Comparison of ENCODE assay signal across 16 cellular contexts in genomic region chr9:136364942-136365774, GRCh38. TPM values are rescaled to one million over a fixed set of nuclear protein-coding genes. Genes with fewer than 3 reads are reported as not detected.
A peak's percentile ranks its signal among the peaks of the same experiment; 100 is the strongest.
DNase-seq lines count a peak whose midpoint lies in the region; ATAC-seq and TF ChIP-seq lines count a peak whose summit lies in the region.
"Had no signal": no experiment of that assay in that cellular context is flagged by ENCODE, and none has a peak within 500 bp of the region (broad histone marks: within the 10 kb centered on the region; RNA-seq: fewer than 3 reads in every experiment).

No MANE protein-coding gene starts in this region.

- H3K9me3 Mint-ChIP-seq in CD4-positive, alpha-beta T cell = no peaks in the 10 kb centered on the region
- no peaks in the 10 kb centered on the region for H3K9me3 Mint-ChIP-seq in nephron
- H3K9me3 Mint-ChIP-seq: HFFc6 had no signal

- no TSS peak for BruUV-seq in IMR-90 (replicated peaks; lab: Mats Ljungman, UMichigan)

- H3K14ac ChIP-seq in IMR-90 (replicated peaks; ENCODE audit: low read depth, low read length) = no peak overlapping the region

- no peak overlapping the region for H4K5ac ChIP-seq in IMR-90 (ENCODE audit: low read depth, low read length)

- no peaks in the 10 kb centered on the region for H4K20me1 ChIP-seq in IMR-90 (ENCODE audit: insufficient read depth, low read length)

- H3K9me1 ChIP-seq in IMR-90 (ENCODE audit: insufficient read depth, low read length) = peaks cover 3% of the 10 kb centered on the region

- 89% methylated on average over 14 of the region's 31 CpGs; no CpG with 5 or more reads in 1 of the 2 experiments for WGBS in IMR-90 (ENCODE audit: extremely low coverage in 2 of 2, insufficient read length in 1 of 2), 2 experiments

- H3K9me3 ChIP-seq in CD4-positive, alpha-beta T cell (ENCODE audit: control insufficient read depth, low read length) = no peaks in the 10 kb centered on the region
- no peaks in the 10 kb centered on the region for H3K9me3 ChIP-seq in IMR-90 (ENCODE audit: control insufficient read depth, insufficient read depth, low read length)
- no peaks in the 10 kb centered on the region for H3K9me3 ChIP-seq in effector memory CD4-positive, alpha-beta T cell (ENCODE audit: control insufficient read depth, low read length)
- H3K9me3 ChIP-seq: breast epithelium, esophagus squamous epithelium, heart left ventricle had no signal

- intact Hi-C loops in CD4-positive, alpha-beta T cell (cut with DNase I, micrococcal nuclease) = loop anchor here in 1 of 2 experiments (5.0 kb wide), 2 partner anchors 248 to 522 kb away; partner anchors contain the start of genes TMEM250 and TRAF2
- intact Hi-C loops in IMR-90 (cut with micrococcal nuclease) = no loop called here

- H3K4me3 Mint-ChIP-seq in CD4-positive, alpha-beta T cell = peak overlapping the region; percentile 48
- peak overlapping the region; percentile 58 to 62 (median 59) for H3K4me3 Mint-ChIP-seq in nephron
- H3K4me3 Mint-ChIP-seq: HFFc6 had no signal

- H3K4me1 ChIP-seq in IMR-90 (ENCODE audit: control insufficient read depth, insufficient read depth, low read length) = peaks cover 29% of the 10 kb centered on the region
- H3K4me1 ChIP-seq in effector memory CD4-positive, alpha-beta T cell (ENCODE audit: control insufficient read depth, insufficient read depth, low read length, poor library complexity, severe bottlenecking) = peaks cover 7% of the 10 kb centered on the region

- H3K27ac Mint-ChIP-seq in CD4-positive, alpha-beta T cell = no peak overlapping the region
- no peak overlapping the region for H3K27ac Mint-ChIP-seq in nephron
- H3K27ac Mint-ChIP-seq: activated naive CD8-positive, alpha-beta T cell; HFFc6 had no signal

- H3K4ac ChIP-seq in IMR-90 (ENCODE audit: low read depth, low read length) = no peak overlapping the region

- TF ChIP-seq RAD21 in IMR-90 (IDR thresholded peaks at IDR 0.05; ENCODE audit: low read length) = no peak

- H3K27me3 ChIP-seq in CD4-positive, alpha-beta T cell (ENCODE audit: control insufficient read depth, insufficient read depth, low read length) = no peaks in the 10 kb centered on the region
- H3K27me3 ChIP-seq in IMR-90 (ENCODE audit: control insufficient read depth, insufficient read depth, low read length) = no peaks in the 10 kb centered on the region
- H3K27me3 ChIP-seq in effector memory CD4-positive, alpha-beta T cell (replicated peaks; ENCODE audit: control insufficient read depth, insufficient read depth, low read length, poor library complexity, severe bottlenecking) = no peaks in the 10 kb centered on the region
- H3K27me3 ChIP-seq: breast epithelium, heart left ventricle had no signal

- peaks cover 8% of the 10 kb centered on the region for H3K36me3 Mint-ChIP-seq in CD4-positive, alpha-beta T cell (ENCODE audit: low read depth)
- no peaks in the 10 kb centered on the region for H3K36me3 Mint-ChIP-seq in nephron (ENCODE audit: low read depth)
- H3K36me3 Mint-ChIP-seq: activated naive CD8-positive, alpha-beta T cell had no signal

- no peak overlapping the region for H2AFZ ChIP-seq in IMR-90 (replicated peaks; ENCODE audit: low read length, poor library complexity)

- no peaks in the 10 kb centered on the region for H3K27me3 Mint-ChIP-seq in CD4-positive, alpha-beta T cell
- no peaks in the 10 kb centered on the region for H3K27me3 Mint-ChIP-seq in nephron (ENCODE audit: low read depth)
- H3K27me3 Mint-ChIP-seq: activated naive CD8-positive, alpha-beta T cell had no signal

- peak overlapping the region; percentile 35 for H2AK9ac ChIP-seq in IMR-90 (replicated peaks; ENCODE audit: low read depth, low read length, poor library complexity)

- no peak overlapping the region for H4K91ac ChIP-seq in IMR-90 (ENCODE audit: insufficient read depth, low read depth, low read length)

- CTCF ChIA-PET in CD4-positive, alpha-beta T cell (lab: Charles Lee) = no interaction called here
- CTCF ChIA-PET in IMR-90 (lab: Yijun Ruan, JAX) = interaction anchor here (0.5 kb wide), 1 partner anchor 119 kb away, joined by 7 read pairs; no protein-coding TSS in a partner anchor

- H2BK120ac ChIP-seq in IMR-90 (ENCODE audit: low read depth, low read length) = no peak overlapping the region

- no peaks in the 10 kb centered on the region for H3K36me3 ChIP-seq in IMR-90 (ENCODE audit: control insufficient read depth, insufficient read depth, low read length)
- H3K36me3 ChIP-seq in effector memory CD4-positive, alpha-beta T cell (ENCODE audit: control insufficient read depth, insufficient read depth, low read length) = peaks cover 3% of the 10 kb centered on the region
- H3K36me3 ChIP-seq: breast epithelium, esophagus squamous epithelium, heart left ventricle had no signal

- H3K79me1 ChIP-seq in IMR-90 (ENCODE audit: low read depth in 1 of 2, low read length in 2 of 2) = peaks cover 3 to 23% of the 10 kb centered on the region in 2 experiments; a peak in 3 of 4 replicates

- H3K18ac ChIP-seq in IMR-90 (ENCODE audit: low read depth, low read length) = no peak overlapping the region

- no peak overlapping the region for H2BK15ac ChIP-seq in IMR-90 (ENCODE audit: low read depth, low read length)

- POLR2A ChIA-PET in CD4-positive, alpha-beta T cell (lab: Charles Lee) = no interaction called here
- POLR2A ChIA-PET in IMR-90 (lab: Charles Lee; ENCODE audit: unreplicated experiment) = no interaction called here

- H2AK5ac ChIP-seq in IMR-90 (ENCODE audit: low read depth, low read length) = no peak overlapping the region

- H2BK5ac ChIP-seq in IMR-90 (ENCODE audit: low read depth, low read length, poor library complexity, severe bottlenecking) = no peak overlapping the region

- in situ Hi-C loops in IMR-90 (cut with MboI; ENCODE audit: low sequenced_read_pairs) = no loop called here

- H3K27ac ChIP-seq in CD4-positive, alpha-beta T cell (ENCODE audit: low read depth, low read length) = no peak overlapping the region
- no peak overlapping the region for H3K27ac ChIP-seq in IMR-90 (ENCODE audit: insufficient read depth, low read length)
- H3K27ac ChIP-seq in effector memory CD4-positive, alpha-beta T cell (ENCODE audit: insufficient read depth, low read length, poor library complexity, severe bottlenecking) = no peak overlapping the region
- H3K27ac ChIP-seq: breast epithelium, esophagus squamous epithelium had no signal

- no peak overlapping the region for H4K8ac ChIP-seq in IMR-90 (ENCODE audit: low read depth in 2 of 2, low read length in 2 of 2)

- DNase-seq in CD4-positive, alpha-beta T cell = no peak
- no peak for DNase-seq in IMR-90
- DNase-seq in inferior parietal cortex (ENCODE audit: extremely low spot score) = no peak
- no peak for DNase-seq in effector memory CD4-positive, alpha-beta T cell
- DNase-seq: activated CD4-positive, alpha-beta T cell treated with anti-CD3 and anti-CD28 coated beads, Interleukin-2, amount 50 U/mL, for 1 hour; AML-193; esophagus squamous epithelium; heart left ventricle; HFFc6; NCI-H2081 treated with DMSO at 0.1 percent for 48 hours had no signal

- dilution Hi-C loops in IMR-90 (cut with HindIII; ENCODE audit: low sequenced_read_pairs, unreplicated experiment) = no loop called here

- TF ChIP-seq POLR2A in IMR-90 (IDR thresholded peaks at IDR 0.05; ENCODE audit: low read depth, low read length) = no peak

- no peak for ATAC-seq in CD4-positive, alpha-beta T cell (ENCODE audit: poor library complexity)
- ATAC-seq in IMR-90 (ENCODE audit: low read depth) (no peak), SK-N-SH treated with all-trans-retinoic acid at 6 μM for 48 hours (no peak), HG03159 (IDR thresholded peaks at IDR 0.05; ENCODE audit: unreplicated experiment) (no peak)
- ATAC-seq: heart left ventricle, Right ventricle myocardium inferior had no signal

- no peak overlapping the region for H3K9ac ChIP-seq in IMR-90 (ENCODE audit: low read depth, low read length)

- no peak for TF ChIP-seq CTCF in CD4-positive, alpha-beta T cell (IDR thresholded peaks at IDR 0.05)
- TF ChIP-seq CTCF in IMR-90 (conservative IDR thresholded peaks at IDR 0.05; ENCODE audit: low read depth, low read length) = no peak
- TF ChIP-seq CTCF in nephron (IDR thresholded peaks at IDR 0.05; ENCODE audit: unreplicated experiment in 3 of 3) = no peak

- H3K56ac ChIP-seq in IMR-90 (ENCODE audit: extremely low read depth, insufficient read depth, low read length) = no peak overlapping the region

- no peak overlapping the region for H3K23ac ChIP-seq in IMR-90 (ENCODE audit: low read depth, low read length)

- no peak overlapping the region for H2BK20ac ChIP-seq in IMR-90 (ENCODE audit: low read depth, low read length)

- peaks cover 5% of the 10 kb centered on the region for H3K4me1 Mint-ChIP-seq in CD4-positive, alpha-beta T cell (ENCODE audit: low read depth)
- H3K4me1 Mint-ChIP-seq in nephron = no peaks in the 10 kb centered on the region

- no peak overlapping the region for H3K4me3 ChIP-seq in IMR-90 (ENCODE audit: insufficient read depth, low read depth, low read length)
- H3K4me3 ChIP-seq in effector memory CD4-positive, alpha-beta T cell (ENCODE audit: insufficient read depth, low read depth, low read length, poor library complexity, severe bottlenecking) = no peak overlapping the region
- H3K4me3 ChIP-seq: heart left ventricle had no signal

- no peak overlapping the region for H3K4me2 ChIP-seq in IMR-90 (ENCODE audit: low read depth, low read length)

RNA-seq across cellular contexts. Expression of gene DNLZ, which starts 1.6 kb away (rescaled TPM):
- 10 to 100 TPM; 15.4 to 17.0 TPM for total RNA-seq in CD4-positive, alpha-beta T cell
- 2.0 and 6.1 TPM in 2 replicates for total RNA-seq in IMR-90 (2012; rRNA removed)
- 11.4 and 20.3 TPM in 2 replicates for polyA plus RNA-seq in IMR-90 (2012; rRNA removed)
- 19.7 and 40.1 TPM in 2 replicates for polyA plus RNA-seq in IMR-90 (2012; cell fraction: cytosol; rRNA removed)
- 8.7 and 31.6 TPM in 2 replicates for polyA plus RNA-seq in IMR-90 (2012; cell fraction: nucleus; rRNA removed; ENCODE audit: low replicate concordance)

RNA-seq across cellular contexts. Expression of gene CARD9, which starts 8.3 kb away (rescaled TPM):
- under 1 TPM; 0.36 to 0.64 TPM for total RNA-seq in CD4-positive, alpha-beta T cell
- 0.36 and 1.1 TPM in 2 replicates for total RNA-seq in IMR-90 (2012; rRNA removed)
- polyA plus RNA-seq in IMR-90 (2012; rRNA removed) = 1.5 and 1.9 TPM in 2 replicates
- 0.47 and 1.0 TPM in 2 replicates for polyA plus RNA-seq in IMR-90 (2012; cell fraction: cytosol; rRNA removed)
- polyA plus RNA-seq in IMR-90 (2012; cell fraction: nucleus; rRNA removed; ENCODE audit: low replicate concordance) = 9.8 and 17.9 TPM in 2 replicates

RNA-seq across cellular contexts. Expression of gene SNAPC4, which starts 34.8 kb away (rescaled TPM):
- total RNA-seq in CD4-positive, alpha-beta T cell = 1 to 10 TPM; 7.7 to 8.0 TPM
- total RNA-seq in IMR-90 (2012; rRNA removed) = 2.5 and 3.1 TPM in 2 replicates
- 6.5 and 7.6 TPM in 2 replicates for polyA plus RNA-seq in IMR-90 (2012; rRNA removed)
- polyA plus RNA-seq in IMR-90 (2012; cell fraction: cytosol; rRNA removed) = 3.2 and 3.7 TPM in 2 replicates
- polyA plus RNA-seq in IMR-90 (2012; cell fraction: nucleus; rRNA removed; ENCODE audit: low replicate concordance) = 42.0 and 62.6 TPM in 2 replicates

RNA-seq across cellular contexts. Expression of gene GPSM1, which starts 37.8 kb away (rescaled TPM):
- 1 to 10 TPM; 7.7 to 8.6 TPM for total RNA-seq in CD4-positive, alpha-beta T cell
- 28.7 and 29.7 TPM in 2 replicates for total RNA-seq in IMR-90 (2012; rRNA removed)
- 71.2 and 91.4 TPM in 2 replicates for polyA plus RNA-seq in IMR-90 (2012; rRNA removed)
- 45.5 and 87.8 TPM in 2 replicates for polyA plus RNA-seq in IMR-90 (2012; cell fraction: cytosol; rRNA removed)
- 297 and 693 TPM in 2 replicates for polyA plus RNA-seq in IMR-90 (2012; cell fraction: nucleus; rRNA removed; ENCODE audit: low replicate concordance)

RNA-seq across cellular contexts. Expression of gene ENTR1, which starts 45.3 kb away (rescaled TPM):
- total RNA-seq in CD4-positive, alpha-beta T cell = 10 to 100 TPM; 37.7 to 43.2 TPM
- total RNA-seq in IMR-90 (2012; rRNA removed) = 14.5 and 17.2 TPM in 2 replicates
- 34.9 and 37.3 TPM in 2 replicates for polyA plus RNA-seq in IMR-90 (2012; rRNA removed)
- 30.9 and 32.0 TPM in 2 replicates for polyA plus RNA-seq in IMR-90 (2012; cell fraction: cytosol; rRNA removed)
- 139 and 181 TPM in 2 replicates for polyA plus RNA-seq in IMR-90 (2012; cell fraction: nucleus; rRNA removed; ENCODE audit: low replicate concordance)
